In genomic region chr12:108856170-108856427, GRCh38 we compare ENCODE assay signal across 9 cellular contexts. TPM values are rescaled to one million over a fixed set of nuclear protein-coding genes. Genes with fewer than 3 reads are reported as not detected.
A peak's percentile ranks its signal among the peaks of the same experiment; 100 is the strongest.
DNase-seq lines count a peak whose midpoint lies in the region; ATAC-seq, FAIRE-seq and TF ChIP-seq lines count a peak whose summit lies in the region.
"Had no signal": no experiment of that assay in that cellular context is flagged by ENCODE, and none has a peak within 500 bp of the region (broad histone marks: within the 10 kb centered on the region; RNA-seq: fewer than 3 reads in every experiment).

No MANE protein-coding gene starts in this region.

- no peak for FAIRE-seq in HTR-8/SVneo (lab: Jason Lieb, UNC)

- H3K4me2 ChIP-seq in MM.1S (ENCODE audit: low read depth, low read length): peak overlapping the region; percentile 99

- H3K9me3 ChIP-seq in MM.1S (replicated peaks; ENCODE audit: insufficient read depth, low read length): no peaks in the 10 kb centered on the region

- H3K27me3 ChIP-seq in ACC112 (ENCODE audit: insufficient read depth, low read length): no peaks in the 10 kb centered on the region
- H3K27me3 ChIP-seq in MM.1S (replicated peaks; ENCODE audit: insufficient read depth, low read length): no peaks in the 10 kb centered on the region

- H3K9ac ChIP-seq in MM.1S (ENCODE audit: low read length): peak overlapping the region; percentile 95; the same call in 1 of the 2 replicates

- TF ChIP-seq CTCF in MM.1S (IDR thresholded peaks at IDR 0.05; ENCODE audit: low read length): no peak

- H3K4me3 Mint-ChIP-seq in dendritic cell treated with granulocyte-macrophage colony-stimulating factor and Interleukin-4, amounts not matched to agents 40 ng/mL and 50 ng/mL, for 4 days: peak overlapping the region; percentile 80
- H3K4me3 Mint-ChIP-seq in naive thymus-derived CD8-positive, alpha-beta T cell: peak overlapping the region; percentile 83 to 97 (median 96)

- H3K79me2 ChIP-seq in ACC112 (ENCODE audit: control insufficient read depth, insufficient read depth, low read length, unreplicated experiment) (peaks cover 52% of the 10 kb centered on the region), MM.1S (ENCODE audit: low read length) (peaks cover 48% of the 10 kb centered on the region)

- H3K9me2 ChIP-seq in MM.1S (replicated peaks; ENCODE audit: insufficient read depth, low read length): no peaks in the 10 kb centered on the region

- H3K4me3 ChIP-seq in ACC112 (ENCODE audit: low read depth, low read length): peak overlapping the region; percentile 94
- H3K4me3 ChIP-seq in MM.1S (ENCODE audit: low read length): peak overlapping the region; percentile 100

- peaks cover 86% of the 10 kb centered on the region for H3K4me1 Mint-ChIP-seq in dendritic cell treated with granulocyte-macrophage colony-stimulating factor and Interleukin-4, amounts not matched to agents 40 ng/mL and 50 ng/mL, for 4 days (ENCODE audit: low read depth)
- peaks cover 20 to 63% (median 40%) of the 10 kb centered on the region in 4 donors for H3K4me1 Mint-ChIP-seq in naive thymus-derived CD8-positive, alpha-beta T cell

- H3K9me3 Mint-ChIP-seq in dendritic cell treated with granulocyte-macrophage colony-stimulating factor and Interleukin-4, amounts not matched to agents 40 ng/mL and 50 ng/mL, for 4 days: no peaks in the 10 kb centered on the region
- H3K9me3 Mint-ChIP-seq in naive thymus-derived CD8-positive, alpha-beta T cell: peaks cover 0 to 3% (median 0%) of the 10 kb centered on the region in 9 donors

- H3K4me1 ChIP-seq in ACC112 (ENCODE audit: control insufficient read depth, insufficient read depth, low read length, unreplicated experiment) (peaks cover 62% of the 10 kb centered on the region), MM.1S (ENCODE audit: low read length) (peaks cover 12% of the 10 kb centered on the region; the same call in 1 of the 2 replicates)

- intact Hi-C loops in dendritic cell treated with granulocyte-macrophage colony-stimulating factor and Interleukin-4, amounts not matched to agents 40 ng/mL and 50 ng/mL, for 4 days (cut with micrococcal nuclease): loop anchor here (5.0 kb wide), 1 partner anchor 34 kb away; no protein-coding TSS in a partner anchor

- POLR2A ChIA-PET in naive thymus-derived CD8-positive, alpha-beta T cell (lab: Charles Lee): no interaction called here

- no peak overlapping the region for H2AFZ ChIP-seq in ACC112 (ENCODE audit: low read length, unreplicated experiment)
- no peak overlapping the region for H2AFZ ChIP-seq in MM.1S (ENCODE audit: low read length)

- H3K27ac Mint-ChIP-seq in dendritic cell treated with granulocyte-macrophage colony-stimulating factor and Interleukin-4, amounts not matched to agents 40 ng/mL and 50 ng/mL, for 4 days: peak overlapping the region; percentile 91
- peak overlapping the region; percentile 88 to 98 (median 96) for H3K27ac Mint-ChIP-seq in naive thymus-derived CD8-positive, alpha-beta T cell

- H3K36me3 ChIP-seq in ACC112 (ENCODE audit: insufficient read depth, low read length) (peaks cover 24% of the 10 kb centered on the region), MM.1S (replicated peaks; ENCODE audit: insufficient read depth, low read length) (no peaks in the 10 kb centered on the region)

- H3K27ac ChIP-seq in ACC112 (ENCODE audit: low read depth, low read length) (peak overlapping the region; percentile 99), MM.1S (ENCODE audit: low read length) (no peak overlapping the region)

- H3F3A ChIP-seq in MM.1S (ENCODE audit: insufficient read depth, low read length): peaks cover 3% of the 10 kb centered on the region; the same call in 1 of the 2 replicates

- no peak for ATAC-seq in naive thymus-derived CD8-positive, alpha-beta T cell
- no peak for ATAC-seq in HG03439 (IDR thresholded peaks at IDR 0.05; ENCODE audit: unreplicated experiment)
- ATAC-seq in GM18870 (IDR thresholded peaks at IDR 0.05; ENCODE audit: unreplicated experiment): no peak

- H3K36me3 Mint-ChIP-seq in dendritic cell treated with granulocyte-macrophage colony-stimulating factor and Interleukin-4, amounts not matched to agents 40 ng/mL and 50 ng/mL, for 4 days (ENCODE audit: low read depth): peaks cover 59% of the 10 kb centered on the region
- peaks cover 0 to 15% (median 0%) of the 10 kb centered on the region in 3 donors for H3K36me3 Mint-ChIP-seq in naive thymus-derived CD8-positive, alpha-beta T cell

- H4K20me1 ChIP-seq in MM.1S (ENCODE audit: insufficient read depth, low read length): no peaks in the 10 kb centered on the region; the same call in 1 of the 2 replicates

- no peak for DNase-seq in MM.1S
- peak in 1 of 10 donors; percentile 64 for DNase-seq in naive thymus-derived CD8-positive, alpha-beta T cell
- no peak for DNase-seq in DMS 273 treated with DMSO at 0.1 percent for 48 hours (lab: John Stamatoyannopoulos, UW)
- no peak for DNase-seq in HTR-8/SVneo (ENCODE audit: insufficient read length, low spot score)
- DNase-seq: NCI-H510A treated with DMSO at 0.1 percent for 48 hours had no signal

- H3K27me3 Mint-ChIP-seq in dendritic cell treated with granulocyte-macrophage colony-stimulating factor and Interleukin-4, amounts not matched to agents 40 ng/mL and 50 ng/mL, for 4 days: no peaks in the 10 kb centered on the region
- H3K27me3 Mint-ChIP-seq in naive thymus-derived CD8-positive, alpha-beta T cell: peaks cover 0 to 2% (median 0%) of the 10 kb centered on the region in 5 donors

RNA-seq across cellular contexts. Expression of gene SSH1, which starts 1.3 kb away (rescaled TPM):
- 10 to 100 TPM; 29.6 to 30.1 TPM for total RNA-seq in naive thymus-derived CD8-positive, alpha-beta T cell
- polyA plus RNA-seq in naive thymus-derived CD8-positive, alpha-beta T cell: 1 to 10 TPM; 3.9 to 9.0 (median 6.0) TPM

RNA-seq across cellular contexts. Expression of gene DAO, which starts 23.8 kb away (rescaled TPM):
- total RNA-seq in naive thymus-derived CD8-positive, alpha-beta T cell: not detected
- polyA plus RNA-seq in naive thymus-derived CD8-positive, alpha-beta T cell: not detected
